24 cellular contexts compared by ENCODE assay signal in genomic region chr19:494171-495046, GRCh38. TPM values are rescaled to one million over a fixed set of nuclear protein-coding genes. Genes with fewer than 3 reads are reported as not detected.
A peak's percentile ranks its signal among the peaks of the same experiment; 100 is the strongest.
DNase-seq lines count a peak whose midpoint lies in the region; ATAC-seq and TF ChIP-seq lines count a peak whose summit lies in the region.
"Had no signal": no experiment of that assay in that cellular context is flagged by ENCODE, and none has a peak within 500 bp of the region (broad histone marks: within the 10 kb centered on the region; RNA-seq: fewer than 3 reads in every experiment).

No MANE protein-coding gene starts in this region.

- H3K4me2 ChIP-seq in osteoblast (ENCODE audit: insufficient read depth, low read length): no peak overlapping the region
- H3K4me2 ChIP-seq: smooth muscle cell had no signal

- H3K36me3 Mint-ChIP-seq in central memory CD8-positive, alpha-beta T cell (ENCODE audit: insufficient read depth): peaks cover 4% of the 10 kb centered on the region

- no peak overlapping the region for H3K27ac ChIP-seq in HEK293 (ENCODE audit: extremely low read depth, low read depth, low read length)
- no peak overlapping the region for H3K27ac ChIP-seq in osteoblast (ENCODE audit: low read depth, low read length)
- H3K27ac ChIP-seq: foreskin keratinocyte, lower lobe of right lung, SK-N-MC, tibial artery, VCaP had no signal

- H3K4me3 Mint-ChIP-seq in central memory CD8-positive, alpha-beta T cell: no peak overlapping the region
- H3K4me3 Mint-ChIP-seq: activated CD4-positive, alpha-beta T cell treated with anti-CD3 and anti-CD28 coated beads, Interleukin-2, amount 10 ng/mL, durations not matched to agents 7 days and 5 days; activated naive CD8-positive, alpha-beta T cell treated with anti-CD3 and anti-CD28 coated beads, Interleukin-2, amount 50 U/mL, for 24 hours; stimulated activated naive CD8-positive, alpha-beta T cell treated with anti-CD3 and anti-CD28 coated beads, Interleukin-15, Interleukin-2, amounts not matched to agents 100 ng/mL and 50 ng/mL, for 24 hours had no signal

- peaks cover 17% of the 10 kb centered on the region for H3K27me3 Mint-ChIP-seq in central memory CD8-positive, alpha-beta T cell

- DNase-seq in central memory CD8-positive, alpha-beta T cell (ENCODE audit: low spot score in 2 of 2): no peak
- peak; percentile 89 for DNase-seq in osteoblast (ENCODE audit: insufficient read length, low spot score, missing footprints)
- no peak for DNase-seq in hippocampal formation (lab: John Stamatoyannopoulos, UW)
- no peak for DNase-seq in GM10266 (ENCODE audit: extremely low spot score)
- DNase-seq: activated CD4-positive, alpha-beta T cell treated with anti-CD3 and anti-CD28 coated beads, Interleukin-2, amount 10 ng/mL, durations not matched to agents 7 days and 5 days; activated CD8-positive, alpha-beta memory T cell treated with anti-CD3 and anti-CD28 coated beads, Interleukin-2, amount 50 U/mL, for 4 hours; activated naive CD8-positive, alpha-beta T cell treated with anti-CD3 and anti-CD28 coated beads, Interleukin-2, amount 50 U/mL, for 24 hours; foreskin keratinocyte; Kasumi-1; lower lobe of right lung; NCI-H524 treated with DMSO at 0.1 percent for 48 hours; stimulated activated CD4-positive, alpha-beta T cell treated with anti-CD3 and anti-CD28 coated beads, Interleukin-4, amount 100 ng/mL, for 1 hour; T-helper 2 cell; tibial artery had no signal

- H3K9me3 Mint-ChIP-seq in central memory CD8-positive, alpha-beta T cell: no peaks in the 10 kb centered on the region
- H3K9me3 Mint-ChIP-seq: activated naive CD8-positive, alpha-beta T cell treated with anti-CD3 and anti-CD28 coated beads, Interleukin-2, amount 50 U/mL, for 24 hours; stimulated activated naive CD8-positive, alpha-beta T cell treated with anti-CD3 and anti-CD28 coated beads, Interleukin-15, Interleukin-2, amounts not matched to agents 100 ng/mL and 50 ng/mL, for 24 hours had no signal

- H3K27ac Mint-ChIP-seq in central memory CD8-positive, alpha-beta T cell (ENCODE audit: low read depth): peak overlapping the region; percentile 82
- H3K27ac Mint-ChIP-seq: activated CD4-positive, alpha-beta T cell treated with anti-CD3 and anti-CD28 coated beads, Interleukin-2, amount 10 ng/mL, durations not matched to agents 7 days and 5 days; activated naive CD8-positive, alpha-beta T cell treated with anti-CD3 and anti-CD28 coated beads, Interleukin-2, amount 50 U/mL, for 24 hours; activated T-helper 2 cell treated with anti-CD3 and anti-CD28 coated beads, Interferon-gamma antibody, Interleukin-2, Interleukin-4, amounts not matched to agents 10 μg/mL and 5 μg/mL and 100 μg/mL, durations not matched to agents 14 hours and 24 hours and 36 hours; stimulated activated naive CD8-positive, alpha-beta T cell treated with anti-CD3 and anti-CD28 coated beads, Interleukin-15, Interleukin-2, amounts not matched to agents 100 ng/mL and 50 ng/mL, for 24 hours had no signal

- H3K9me3 ChIP-seq in HEK293 (ENCODE audit: control insufficient read depth, insufficient read depth, low read depth, low read length) (no peaks in the 10 kb centered on the region), osteoblast (ENCODE audit: low read depth, low read length) (no peaks in the 10 kb centered on the region)
- H3K9me3 ChIP-seq: lower lobe of right lung, neutrophil, tibial artery had no signal

- H3K4me1 ChIP-seq in HEK293 (ENCODE audit: control insufficient read depth, insufficient read depth, low read length) (no peaks in the 10 kb centered on the region), osteoblast (ENCODE audit: insufficient read depth, low read length) (peaks cover 6% of the 10 kb centered on the region)
- H3K4me1 ChIP-seq: foreskin keratinocyte had no signal

- peaks cover 15% of the 10 kb centered on the region for H3K27me3 ChIP-seq in osteoblast (ENCODE audit: insufficient read depth, low read length)

- no peak overlapping the region for H2AFZ ChIP-seq in osteoblast (ENCODE audit: low read length)

- peaks cover 21% of the 10 kb centered on the region for H3K4me1 Mint-ChIP-seq in central memory CD8-positive, alpha-beta T cell

- CTCF ChIA-PET in HEK293 (lab: Yijun Ruan, JAX): interaction anchor here (2.6 kb wide), 1 partner anchor 12 kb away, joined by 12 read pairs; no protein-coding TSS in a partner anchor

- no peaks in the 10 kb centered on the region for H4K20me1 ChIP-seq in osteoblast (ENCODE audit: insufficient read depth, low read length)

- TF ChIP-seq CTCF in HEK293 (tag by site-specific recombination; IDR thresholded peaks at IDR 0.05) (no peak), osteoblast (IDR thresholded peaks at IDR 0.05; ENCODE audit: extremely low read depth, low read depth, low read length) (no peak), GM10266 (IDR thresholded peaks at IDR 0.05; ENCODE audit: control insufficient read depth, insufficient read depth, low read depth, missing control alignments) (no peak)

- POLR2A ChIA-PET in HEK293 (lab: Yijun Ruan, JAX): interaction anchor here (0.6 to 2.0 kb wide), 3 partner anchors 8 to 265 kb away, joined by 3 to 7 read pairs (median 3); partner anchors contain the start of gene TPGS1

- H3K36me3 ChIP-seq in HEK293 (ENCODE audit: control insufficient read depth in 2 of 2, insufficient read depth in 1 of 2, low read length in 2 of 2): no peaks in the 10 kb centered on the region
- no peaks in the 10 kb centered on the region for H3K36me3 ChIP-seq in osteoblast (ENCODE audit: insufficient read depth, low read length)
- H3K36me3 ChIP-seq: lower lobe of right lung, neutrophil, tibial artery had no signal

- no peak overlapping the region for H3K4me3 ChIP-seq in HEK293 (ENCODE audit: low read depth, low read length)
- H3K4me3 ChIP-seq in osteoblast (ENCODE audit: insufficient read depth, low read length): no peak overlapping the region
- H3K4me3 ChIP-seq: lower lobe of right lung, SK-N-MC, smooth muscle cell, tibial artery had no signal

- no peaks in the 10 kb centered on the region for H3K79me2 ChIP-seq in osteoblast (ENCODE audit: insufficient read depth, low read length)

- no peak for ATAC-seq in central memory CD8-positive, alpha-beta T cell (replicated peaks; ENCODE audit: extremely low read depth, poor library complexity, severe bottlenecking)
- no peak for ATAC-seq in GM19351 (IDR thresholded peaks at IDR 0.05; ENCODE audit: unreplicated experiment)
- ATAC-seq: activated naive CD8-positive, alpha-beta T cell treated with anti-CD3 and anti-CD28 coated beads, Interleukin-2, amount 50 U/mL, for 24 hours had no signal

TF ChIP-seq in HEK293, 187 proteins besides CTCF, POLR2A, EP300 and RAD21:
- no peak for TF ChIP-seq ZNF19 (tag by site-specific recombination; IDR thresholded peaks at IDR 0.05; ENCODE audit: low read depth)
- TF ChIP-seq ZNF24 (tag by site-specific recombination; IDR thresholded peaks at IDR 0.05): no peak
- TF ChIP-seq ZNF629 (tag by site-specific recombination; IDR thresholded peaks at IDR 0.05): no peak
- TF ChIP-seq ZNF169 (tag by site-specific recombination; IDR thresholded peaks at IDR 0.05): no peak
- no peak for TF ChIP-seq ZNF776 (tag by site-specific recombination; IDR thresholded peaks at IDR 0.05; ENCODE audit: borderline replicate concordance)
- no peak for TF ChIP-seq ZNF548 (tag by site-specific recombination; IDR thresholded peaks at IDR 0.05)
- TF ChIP-seq ZNF837 (tag by site-specific recombination; IDR thresholded peaks at IDR 0.05): no peak
- TF ChIP-seq ZNF280C (tag by site-specific recombination; IDR thresholded peaks at IDR 0.05): no peak
- TF ChIP-seq HOXD13 (CRISPR knock-in tag; IDR thresholded peaks at IDR 0.05; ENCODE audit: borderline replicate concordance): no peak
- TF ChIP-seq IKZF3 (tag by site-specific recombination; IDR thresholded peaks at IDR 0.05): 0 out of 2 replicates have a peak, but pooled peaks have one; percentile 37
- TF ChIP-seq KLF1 (tag by site-specific recombination; IDR thresholded peaks at IDR 0.05): 0 out of 2 replicates have a peak, but pooled peaks have one; percentile 57

RNA-seq across cellular contexts. Expression of gene MADCAM1, which starts 1.9 kb away (rescaled TPM):
- 0.59 and 0.72 TPM in 2 replicates for total RNA-seq in osteoblast
- total RNA-seq: smooth muscle cell had no signal

RNA-seq across cellular contexts. Expression of gene TPGS1, which starts 12.9 kb away (rescaled TPM):
- 38.3 and 47.8 TPM in 2 replicates for total RNA-seq in osteoblast

RNA-seq across cellular contexts. Expression of gene SHC2, which starts 33.6 kb away (rescaled TPM):
- 0.36 and 1.5 TPM in 2 replicates for total RNA-seq in osteoblast
- total RNA-seq: activated CD4-positive, alpha-beta T cell treated with anti-CD3 and anti-CD28 coated beads, Interleukin-2, amount 10 ng/mL, durations not matched to agents 7 days and 5 days; activated T-helper 2 cell treated with anti-CD3 and anti-CD28 coated beads, Interferon-gamma antibody, Interleukin-2, Interleukin-4, amounts not matched to agents 10 μg/mL and 5 μg/mL and 100 μg/mL, durations not matched to agents 14 hours and 24 hours and 36 hours; RPMI7951 had no signal

RNA-seq across cellular contexts. Expression of gene CDC34, which starts 37.2 kb away (rescaled TPM):
- 32.9 and 40.4 TPM in 2 replicates for total RNA-seq in osteoblast

RNA-seq across cellular contexts. Expression of gene GZMM, which starts 49.4 kb away (rescaled TPM):
- under 0.01 TPM in 1 of 2 replicates, not detected in the other for total RNA-seq in osteoblast
- total RNA-seq: chondrocyte, foreskin keratinocyte, smooth muscle cell had no signal
